ENCODE assay signal across 8 cellular contexts in the genomic region with DNA sequence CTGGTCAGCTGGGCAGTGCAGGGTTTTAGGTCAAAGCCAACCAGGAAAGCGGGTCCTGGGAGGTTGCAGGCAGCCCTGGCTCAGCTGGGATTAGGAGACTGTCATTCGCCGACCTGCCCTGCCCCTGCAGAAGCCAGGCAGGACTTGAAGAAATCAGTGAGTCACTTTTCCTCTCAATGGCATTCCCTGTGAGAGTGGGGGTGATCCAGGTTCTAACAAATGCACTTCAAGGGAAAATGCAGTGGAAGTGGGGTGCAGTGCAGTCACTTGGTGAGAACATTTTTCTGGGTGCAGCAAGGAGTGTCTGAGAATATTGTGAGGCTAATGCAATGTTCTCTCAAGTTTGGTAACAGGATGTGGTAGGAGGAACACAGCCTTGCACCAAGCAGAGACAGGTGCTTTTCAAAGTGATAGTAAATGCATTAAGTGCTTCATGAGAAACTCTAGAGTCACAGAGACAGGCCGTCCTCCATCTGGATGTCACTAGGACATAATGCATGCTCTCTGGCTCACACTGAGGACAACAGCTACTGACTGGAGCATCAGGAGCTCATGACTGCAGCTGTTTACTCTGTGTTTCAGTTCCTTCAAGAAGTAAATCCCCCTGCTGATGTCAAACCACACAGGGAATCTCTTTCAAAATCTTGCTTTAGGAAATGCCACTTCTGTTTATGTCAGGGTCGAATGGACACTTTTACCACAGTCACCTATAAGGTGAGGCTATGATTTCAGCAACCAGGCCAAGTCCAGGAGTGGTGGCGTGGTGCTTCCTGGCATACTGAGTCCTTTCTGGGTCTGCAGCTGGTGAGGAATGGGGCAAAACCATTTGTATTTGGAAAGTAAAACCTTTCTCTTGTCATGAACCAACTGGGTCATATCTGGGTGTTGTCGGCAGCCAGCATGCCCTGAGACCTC. TPM values are rescaled to one million over a fixed set of nuclear protein-coding genes. Genes with fewer than 3 reads are reported as not detected.
DNase-seq lines count a peak whose midpoint lies in the region; ATAC-seq and FAIRE-seq lines count a peak whose summit lies in the region.

No MANE protein-coding gene starts in this region.

- H3K27ac ChIP-seq in small intestine (ENCODE audit: low read depth in 1 of 2, low read length in 1 of 2): peak overlapping the region; percentile 81 to 86

- peak; percentile 83 for ATAC-seq in HG02571 (IDR thresholded peaks at IDR 0.05; ENCODE audit: unreplicated experiment)

- no peaks in the 10 kb centered on the region for H3K4me1 ChIP-seq in small intestine (ENCODE audit: control insufficient read depth in 2 of 2, insufficient read depth in 1 of 2, low read depth in 1 of 2, low read length in 1 of 2)

- peak; percentile 40 for DNase-seq in activated effector memory CD4-positive, alpha-beta T cell treated with Interleukin-2 at 50 U/mL for 16 hours
- no peak for DNase-seq in activated effector memory CD4-positive, alpha-beta T cell treated with anti-CD3 and anti-CD28 coated beads, Interleukin-2, amount 50 U/mL, for 16 hours
- DNase-seq in NAMALWA (ENCODE audit: low spot score) (peak; percentile 72), small intestine (peak; percentile 63), NCI-H187 (lab: John Stamatoyannopoulos, UW) (no peak), NCI-H526 treated with DMSO at 0.1 percent for 48 hours (lab: John Stamatoyannopoulos, UW) (no peak)
- DNase-seq in central memory CD4-positive, alpha-beta T cell: peak; percentile 66

- H3K9me3 ChIP-seq in small intestine (ENCODE audit: control insufficient read depth, low read depth): no peaks in the 10 kb centered on the region

- FAIRE-seq in small intestine (lab: Jason Lieb, UNC): no peak

- no peaks in the 10 kb centered on the region for H3K27me3 ChIP-seq in small intestine (ENCODE audit: control insufficient read depth in 2 of 2, insufficient read depth in 2 of 2, low read length in 2 of 2)

- 64 to 80% (median 65%) methylated on average over 7 of the region's 7 CpGs for WGBS in small intestine, 3 donors

- no peaks in the 10 kb centered on the region for H3K36me3 ChIP-seq in small intestine (ENCODE audit: control insufficient read depth in 2 of 2, insufficient read depth in 2 of 2, low read length in 2 of 2)

- H3K4me3 ChIP-seq in small intestine (ENCODE audit: low read depth in 1 of 2, low read length in 2 of 2): no peak overlapping the region

RNA-seq across cellular contexts. Expression of gene CDK5R1, which starts 16.7 kb away (rescaled TPM):
- polyA plus RNA-seq in small intestine: 1 to 10 TPM in 1 of 3 donors, under 1 TPM in 2; 0.54 to 1.6 (median 0.67) TPM

RNA-seq across cellular contexts. Expression of gene PSMD11, which starts 59.2 kb away (rescaled TPM):
- 10 to 100 TPM; 39.4 to 46.0 (median 42.0) TPM for polyA plus RNA-seq in small intestine

Comparison
In these comparisons a context has a peak if more than half of its experiments do, and no peak if none do; other contexts are left out.
1. DNase-seq: peak in activated effector memory CD4-positive, alpha-beta T cell treated with Interleukin-2 at 50 U/mL for 16 hours (single experiment), NAMALWA (single experiment), central memory CD4-positive, alpha-beta T cell (single experiment) and small intestine (single experiment); none in activated effector memory CD4-positive, alpha-beta T cell treated with anti-CD3 and anti-CD28 coated beads, Interleukin-2, amount 50 U/mL, for 16 hours (single experiment), NCI-H187 (0 of 2) and NCI-H526 treated with DMSO at 0.1 percent for 48 hours (single experiment).